In the genomic region with DNA sequence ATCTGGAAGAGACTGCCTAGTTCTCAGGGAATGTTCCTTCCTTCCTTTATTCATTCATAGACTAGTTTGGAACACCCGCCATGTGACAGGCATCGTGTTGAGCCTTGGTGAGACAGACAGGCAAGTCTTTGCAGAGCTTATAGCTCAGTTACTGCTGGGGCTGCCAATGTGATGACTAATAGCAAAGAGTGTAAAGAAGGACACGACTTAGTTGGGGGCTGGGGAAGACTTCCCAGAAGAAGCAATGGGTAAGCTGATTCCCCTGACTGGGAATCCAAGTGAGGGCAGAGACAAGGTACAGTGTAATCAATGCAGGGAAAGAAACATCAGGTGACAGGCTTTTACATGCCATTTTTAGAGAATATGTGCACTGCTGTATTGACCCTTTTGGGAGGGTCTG, we compare ENCODE assay signal across 11 cellular contexts. TPM values are rescaled to one million over a fixed set of nuclear protein-coding genes. Genes with fewer than 3 reads are reported as not detected.
DNase-seq lines count a peak whose midpoint lies in the region; ATAC-seq, FAIRE-seq and TF ChIP-seq lines count a peak whose summit lies in the region.
"Had no signal": no experiment of that assay in that cellular context is flagged by ENCODE, and none has a peak within 500 bp of the region (broad histone marks: within the 10 kb centered on the region; RNA-seq: fewer than 3 reads in every experiment).

No MANE protein-coding gene starts in this region.

- H3K4me2 ChIP-seq in H1 (ENCODE audit: insufficient read depth in 1 of 2, low read depth in 2 of 2, low read length in 2 of 2) = no peak overlapping the region

- no peak overlapping the region for H4K91ac ChIP-seq in H1 (replicated peaks; ENCODE audit: insufficient read length, low read length)

- CTCF ChIA-PET in H1 (lab: Charles Lee; ENCODE audit: partially characterized antibody) = interaction anchor here (0.6 to 2.4 kb wide), 6 partner anchors 14 to 337 kb away, joined by 3 to 6 read pairs (median 4); no protein-coding TSS in a partner anchor

- H4K8ac ChIP-seq in H1 (ENCODE audit: extremely low read depth, insufficient read depth, low read length) = no peak overlapping the region

- H3K18ac ChIP-seq in H1 (ENCODE audit: extremely low read depth, low read length) = no peak overlapping the region

- no peak overlapping the region for H2BK5ac ChIP-seq in H1 (ENCODE audit: low read depth, low read length)

- H3K4me1 ChIP-seq in H1 (replicated peaks in 1 of 4; ENCODE audit: control insufficient read depth in 3 of 4, insufficient read depth in 4 of 4, low read length in 3 of 4) (no peaks in the 10 kb centered on the region; a peak in 1 of 7 replicates), prostate gland (replicated peaks) (no peaks in the 10 kb centered on the region)

- no peak for TF ChIP-seq POLR2A in H1 (IDR thresholded peaks at IDR 0.05; ENCODE audit: control extremely low read depth in 1 of 2, low read depth in 2 of 2, low read length in 2 of 2)
- TF ChIP-seq POLR2A in prostate gland (IDR thresholded peaks at IDR 0.05) = no peak

- FAIRE-seq in H1 (lab: Jason Lieb, UNC) = no peak

- no peak overlapping the region for H4K5ac ChIP-seq in H1 (ENCODE audit: insufficient read length, low read depth, low read length)

- H4K20me1 ChIP-seq in H1 (replicated peaks in 1 of 2; ENCODE audit: control insufficient read depth in 1 of 2, insufficient read depth in 2 of 2, low read length in 2 of 2) = no peaks in the 10 kb centered on the region

- H3K14ac ChIP-seq in H1 (ENCODE audit: insufficient read length) = no peak overlapping the region

- H3K36me3 ChIP-seq in H1 (ENCODE audit: control insufficient read depth in 2 of 4, insufficient read depth in 4 of 4, low read length in 3 of 4) (no peaks in the 10 kb centered on the region), prostate gland (no peaks in the 10 kb centered on the region)
- H3K36me3 ChIP-seq: BE2C had no signal

- no peak overlapping the region for H3K23ac ChIP-seq in H1 (ENCODE audit: insufficient read length)

- H2BK120ac ChIP-seq in H1 (replicated peaks; ENCODE audit: low read depth, low read length) = no peak overlapping the region

- no peak overlapping the region for H3K56ac ChIP-seq in H1 (replicated peaks; ENCODE audit: insufficient read length, low read depth, low read length)

- TF ChIP-seq EP300 in H1 (IDR thresholded peaks at IDR 0.05; ENCODE audit: borderline replicate concordance in 1 of 2, low read depth in 2 of 2, low read length in 2 of 2) = no peak

- H3K23me2 ChIP-seq in H1 (ENCODE audit: low read depth, low read length) = no peaks in the 10 kb centered on the region

- H2BK20ac ChIP-seq in H1 (ENCODE audit: low read length) = no peak overlapping the region

- H2BK15ac ChIP-seq in H1 (ENCODE audit: low read length) = no peak overlapping the region

- H3K79me1 ChIP-seq in H1 (ENCODE audit: low read depth, low read length) = no peaks in the 10 kb centered on the region

- 0 out of 2 replicates have a peak overlapping the region, but pooled peaks have one; percentile 1 for H2AFZ ChIP-seq in H1 (ENCODE audit: low read length)

- POLR2A ChIA-PET in H1 (lab: Charles Lee; ENCODE audit: partially characterized antibody) = interaction anchor here (1.7 kb wide), 1 partner anchor 50 kb away, joined by 6 read pairs; no protein-coding TSS in a partner anchor

- ATAC-seq in GM21360 (IDR thresholded peaks at IDR 0.05; ENCODE audit: unreplicated experiment) = no peak
- no peak for ATAC-seq in GM19324 (IDR thresholded peaks at IDR 0.05; ENCODE audit: low FRiP score, unreplicated experiment)

- no peak overlapping the region for H3K27ac ChIP-seq in H1 (ENCODE audit: low read depth, low read length)
- H3K27ac ChIP-seq in prostate gland = no peak overlapping the region

- H3K4ac ChIP-seq in H1 (replicated peaks; ENCODE audit: insufficient read length, low read depth, low read length) = no peak overlapping the region

- TF ChIP-seq CTCF in H1 (IDR thresholded peaks at IDR 0.05; ENCODE audit: control extremely low read depth in 1 of 3, insufficient read depth in 1 of 3, low read depth in 1 of 3, low read length in 3 of 3) (no peak), prostate gland (IDR thresholded peaks at IDR 0.05) (no peak)

- H3K9me3 ChIP-seq in H1 (ENCODE audit: insufficient read depth in 2 of 2, low read depth in 1 of 2, low read length in 1 of 2) (no peaks in the 10 kb centered on the region), prostate gland (no peaks in the 10 kb centered on the region)
- H3K9me3 ChIP-seq: BE2C had no signal

- no peaks in the 10 kb centered on the region for H3K79me2 ChIP-seq in H1 (ENCODE audit: control insufficient read depth in 1 of 2, insufficient read depth in 2 of 2, low read length in 2 of 2)

- WGBS in H1 (ENCODE audit: extremely low coverage in 1 of 2, insufficient coverage in 1 of 2, insufficient read length in 1 of 2, insufficient replicate concordance in 2 of 2, low coverage in 1 of 2, low lambda C conversion rate in 2 of 2, missing lambda C conversion rate in 1 of 2), 2 experiments = 72% methylated on average over 3 of the region's 3 CpGs; no CpG with 5 or more reads in 1 of the 2 experiments
- 27% methylated on average over 3 of the region's 3 CpGs for WGBS in prostate gland

- no peak overlapping the region for H3K9ac ChIP-seq in H1 (replicated peaks in 1 of 4; ENCODE audit: extremely low read depth in 1 of 4, low read depth in 3 of 4, low read length in 3 of 4)

- peak; percentile 38 for DNase-seq in activated CD4-positive, alpha-beta T cell treated with anti-CD3 and anti-CD28 coated beads for 48 hours
- no peak for DNase-seq in activated CD4-positive, alpha-beta T cell treated with anti-CD3 and anti-CD28 coated beads, Interleukin-2, amount 50 U/mL, for 1 hour
- DNase-seq in RPMI7951 (ENCODE audit: low read depth) (peak; percentile 67), H1 (ENCODE audit: low read depth in 1 of 2, low spot score in 2 of 2) (no peak), prostate gland (ENCODE audit: low spot score) (peak; percentile 53), NCI-H1930 (lab: John Stamatoyannopoulos, UW) (no peak)
- DNase-seq: BE2C; NCI-H1105 treated with DMSO at 0.1 percent for 48 hours; stimulated activated CD4-positive, alpha-beta T cell treated with anti-CD3 and anti-CD28 coated beads, Interleukin-1b, Interleukin-23, amount 100 ng/mL, for 48 hours had no signal

- intact Hi-C loops in prostate gland (cut with DNase I) = no loop called here

- H3K27me3 ChIP-seq in H1 (replicated peaks in 1 of 4; ENCODE audit: control insufficient read depth in 3 of 4, extremely low read depth in 1 of 4, insufficient read depth in 3 of 4, low read length in 3 of 4) (peaks cover 0 to 1% (median 0%) of the 10 kb centered on the region in 4 experiments; a peak in 2 of 7 replicates), prostate gland (replicated peaks; ENCODE audit: insufficient read depth) (no peaks in the 10 kb centered on the region)
- H3K27me3 ChIP-seq: BE2C had no signal

- H3K4me3 ChIP-seq in H1 (ENCODE audit: extremely low read depth in 1 of 4, insufficient read depth in 2 of 4, low read depth in 3 of 4, low read length in 4 of 4) (no peak overlapping the region), prostate gland (no peak overlapping the region)

- no peak overlapping the region for H2BK12ac ChIP-seq in H1 (ENCODE audit: low read depth, low read length)

- H2AK5ac ChIP-seq in H1 (ENCODE audit: low read depth, low read length) = no peak overlapping the region

- no peak for TF ChIP-seq RAD21 in H1 (IDR thresholded peaks at IDR 0.05 in 1 of 2, conservative IDR thresholded peaks at IDR 0.05 in 1 of 2; ENCODE audit: low read depth in 2 of 2, low read length in 2 of 2)

RNA-seq across cellular contexts. Expression of gene TENT5C, which starts 51.2 kb away (rescaled TPM):
- total RNA-seq in RPMI7951 (2014; rRNA removed; shearing (Covaris generic)) = 0.36 and 0.78 TPM in 2 replicates
- total RNA-seq in H1 (2021; fragmentation: NEBNext Ultra II Directional; extraction: Animal tissue kit (Norgen Biotek cat#: 25700)) = 0.75 and 0.99 TPM in 2 replicates
- 0.38 TPM in 2 replicates for polyA plus RNA-seq in H1 (2011; rRNA removed)
- 0.37 TPM for polyA plus RNA-seq in H1 (2011; cell fraction: cytosol; rRNA removed)
- 0.19 TPM for polyA plus RNA-seq in H1 (2011; cell fraction: nucleus; rRNA removed)
- polyA plus RNA-seq in H1 (2012, experiment 1 of 2) = 0.36 to 0.50 TPM (median 0.44 TPM) in 4 replicates
- 0.08 TPM for polyA plus RNA-seq in H1 (2012, experiment 2 of 2)
- 0.24 TPM for polyA plus RNA-seq in H1 (2013, experiment 1 of 2)
- 0.22 TPM for polyA plus RNA-seq in H1 (2013, experiment 2 of 2)
- polyA minus RNA-seq in H1 (2011; rRNA and poly(A)+ RNA removed) = 1.6 and 2.4 TPM in 2 replicates
- 0.95 TPM for polyA minus RNA-seq in H1 (2011; cell fraction: cytosol; rRNA and poly(A)+ RNA removed)
- 1.1 TPM for polyA minus RNA-seq in H1 (2011; cell fraction: nucleus; rRNA and poly(A)+ RNA removed)
- 10 to 100 TPM; 23.1 to 28.7 TPM for total RNA-seq in prostate gland

Comparison
In these comparisons a context has a peak if more than half of its experiments do, and no peak if none do; other contexts are left out.
1. DNase-seq: peak in activated CD4-positive, alpha-beta T cell treated with anti-CD3 and anti-CD28 coated beads for 48 hours (single experiment), RPMI7951 (single experiment) and prostate gland (single experiment); none in activated CD4-positive, alpha-beta T cell treated with anti-CD3 and anti-CD28 coated beads, Interleukin-2, amount 50 U/mL, for 1 hour (single experiment), H1 (0 of 2) and NCI-H1930 (0 of 2).
2. RNA of gene TENT5C, which starts 51.2 kb away (total RNA-seq): 23.1 to 28.7 TPM in prostate gland; 0.75 to 0.99 TPM in H1 and 0.36 to 0.78 TPM in RPMI7951; every median in the first group is over 10 times any median in the second.